Comparison of ENCODE assay signal across 2 cellular contexts in genomic region chr17:7889166-7889584, GRCh38.
TF ChIP-seq lines count a peak whose summit lies in the region.

No MANE protein-coding gene starts in this region.

TF ChIP-seq in Ishikawa, 13 proteins besides CTCF, POLR2A, EP300 and RAD21:
- TF ChIP-seq MAX (IDR thresholded peaks at IDR 0.05) (peak; percentile 67), CEBPB (IDR thresholded peaks at IDR 0.05) (no peak), CREB1 (IDR thresholded peaks at IDR 0.05; ENCODE audit: low read depth) (no peak), NFIC (IDR thresholded peaks at IDR 0.05) (peak; percentile 98), YY1 (IDR thresholded peaks at IDR 0.05; ENCODE audit: low read depth) (peak; percentile 69), EGR1 (IDR thresholded peaks at IDR 0.05) (no peak), TEAD4 (IDR thresholded peaks at IDR 0.05) (peak; percentile 62), FOXM1 (IDR thresholded peaks at IDR 0.05; ENCODE audit: borderline replicate concordance, low read depth) (no peak), TAF1 (IDR thresholded peaks at IDR 0.05; ENCODE audit: low read depth) (0 out of 2 replicates have a peak, but pooled peaks have one; percentile 19), REST (IDR thresholded peaks at IDR 0.05; ENCODE audit: low read depth) (no peak), USF1 (IDR thresholded peaks at IDR 0.05) (0 out of 2 replicates have a peak, but pooled peaks have one; percentile 29), ZBTB7A (IDR thresholded peaks at IDR 0.05; ENCODE audit: low read depth) (peak; percentile 80; the same call in 1 of the 2 replicates), TCF12 (IDR thresholded peaks at IDR 0.05; ENCODE audit: low read depth) (peak; percentile 81)

TF ChIP-seq in K562, 482 proteins besides CTCF, POLR2A, EP300 and RAD21:
- TF ChIP-seq CBX2 (IDR thresholded peaks at IDR 0.05; ENCODE audit: insufficient read depth, low read length, poor library complexity, severe bottlenecking) (no peak), NFIC (IDR thresholded peaks at IDR 0.05) (peak; percentile 67)
